ENCODE assay signal across 8 cellular contexts in genomic region chr1:148403085-148403456, GRCh38.
DNase-seq lines count a peak whose midpoint lies in the region; ATAC-seq and TF ChIP-seq lines count a peak whose summit lies in the region.
"Not testable (repeated sequence)": the region's sequence is repeated elsewhere in the genome, so short reads cannot be mapped to it uniquely, and the experiment has no call there.

No MANE protein-coding gene starts in this region.

- not testable (repeated sequence) for ATAC-seq in activated CD8-positive, alpha-beta memory T cell treated with anti-CD3 and anti-CD28 coated beads, Interleukin-2, amount 10 ng/mL, durations not matched to agents 7 days and 5 days; central memory CD8-positive, alpha-beta T cell (replicated peaks; ENCODE audit: extremely low read depth, poor library complexity, severe bottlenecking); heart right ventricle; natural killer cell; stimulated activated memory B cell treated with anti-CD40 and anti-IgM and Interleukin-4, amounts not matched to agents 10 μg/mL and 1 μg/mL and 100 μg/mL, for 72 hours

- H3K4me3 ChIP-seq in BLaER1 (peak overlapping the region; percentile 70), H7 (ENCODE audit: insufficient read depth, low read depth, low read length) (peak overlapping the region; percentile 53; the same call in 1 of the 2 replicates), OCI-LY3 (ENCODE audit: low read length) (peak overlapping the region; percentile 70), heart right ventricle (peak overlapping the region in 8 of 10 donors; percentile 41 to 67 (median 59))

- not testable (repeated sequence) for H2AFZ ChIP-seq in OCI-LY3 (ENCODE audit: low read depth, low read length)

- not testable (repeated sequence) for DNase-seq in H7; activated CD8-positive, alpha-beta memory T cell treated with anti-CD3 and anti-CD28 coated beads, Interleukin-2, amount 10 ng/mL, durations not matched to agents 7 days and 5 days; central memory CD8-positive, alpha-beta T cell (ENCODE audit: low spot score in 2 of 2); heart right ventricle; natural killer cell

- H3K9ac ChIP-seq in BLaER1 = peak overlapping the region; percentile 70; the same call in 1 of the 2 replicates
- H3K9ac ChIP-seq in OCI-LY3 (ENCODE audit: low read length) = peak overlapping the region; percentile 70

- intact Hi-C loops in heart right ventricle (cut with DNase I) = not testable (repeated sequence)
- intact Hi-C loops in natural killer cell (cut with micrococcal nuclease) = loop anchor here (2.0 kb wide), 1 partner anchor 14 kb away; no protein-coding TSS in a partner anchor

- peak overlapping the region; percentile 96 for H3K27ac Mint-ChIP-seq in activated CD8-positive, alpha-beta memory T cell treated with anti-CD3 and anti-CD28 coated beads, Interleukin-2, amount 10 ng/mL, durations not matched to agents 7 days and 5 days
- H3K27ac Mint-ChIP-seq in central memory CD8-positive, alpha-beta T cell (ENCODE audit: low read depth) = peak overlapping the region; percentile 95
- H3K27ac Mint-ChIP-seq in natural killer cell = peak overlapping the region; percentile 99
- peak overlapping the region; percentile 96 for H3K27ac Mint-ChIP-seq in stimulated activated memory B cell treated with anti-CD40 and anti-IgM and Interleukin-4, amounts not matched to agents 10 μg/mL and 1 μg/mL and 100 μg/mL, for 72 hours

- not testable (repeated sequence) for H3K9me3 Mint-ChIP-seq in activated CD8-positive, alpha-beta memory T cell treated with anti-CD3 and anti-CD28 coated beads, Interleukin-2, amount 10 ng/mL, durations not matched to agents 7 days and 5 days (ENCODE audit: low read depth); central memory CD8-positive, alpha-beta T cell; natural killer cell; stimulated activated memory B cell treated with anti-CD40 and anti-IgM and Interleukin-4, amounts not matched to agents 10 μg/mL and 1 μg/mL and 100 μg/mL, for 72 hours

- not testable (repeated sequence) for TF ChIP-seq CTCF in OCI-LY3 (IDR thresholded peaks at IDR 0.05; ENCODE audit: low read depth, low read length); heart right ventricle (IDR thresholded peaks at IDR 0.05); natural killer cell (IDR thresholded peaks at IDR 0.05)

- not testable (repeated sequence) for H3K27me3 ChIP-seq in BLaER1; H7 (ENCODE audit: control insufficient read depth, insufficient read depth, low read length); OCI-LY3 (ENCODE audit: low read depth, low read length); heart right ventricle

- CTCF ChIA-PET in activated CD8-positive, alpha-beta memory T cell treated with anti-CD3 and anti-CD28 coated beads, Interleukin-2, amount 10 ng/mL, durations not matched to agents 7 days and 5 days (lab: Charles Lee) = interaction anchor here (1.4 kb wide), 1 partner anchor 31 kb away, joined by 7 read pairs; no protein-coding TSS in a partner anchor

- H3K27me3 Mint-ChIP-seq in activated CD8-positive, alpha-beta memory T cell treated with anti-CD3 and anti-CD28 coated beads, Interleukin-2, amount 10 ng/mL, durations not matched to agents 7 days and 5 days; central memory CD8-positive, alpha-beta T cell; natural killer cell (ENCODE audit: low read depth in 2 of 2); stimulated activated memory B cell treated with anti-CD40 and anti-IgM and Interleukin-4, amounts not matched to agents 10 μg/mL and 1 μg/mL and 100 μg/mL, for 72 hours: not testable (repeated sequence)

- 46 to 52% methylated on average over 4 of the region's 7 CpGs for WGBS in heart right ventricle, 2 donors

- H3K36me3 ChIP-seq in BLaER1; H7 (replicated peaks; ENCODE audit: control insufficient read depth, insufficient read depth, low read length); OCI-LY3 (replicated peaks; ENCODE audit: low read depth, low read length); heart right ventricle: not testable (repeated sequence)

- peak overlapping the region; percentile 81 for H3K4me2 ChIP-seq in BLaER1
- peak overlapping the region; percentile 53 for H3K4me2 ChIP-seq in OCI-LY3 (ENCODE audit: low read length)

- H3K4me1 Mint-ChIP-seq in activated CD8-positive, alpha-beta memory T cell treated with anti-CD3 and anti-CD28 coated beads, Interleukin-2, amount 10 ng/mL, durations not matched to agents 7 days and 5 days = peaks cover 19% of the 10 kb centered on the region
- peaks cover 27% of the 10 kb centered on the region for H3K4me1 Mint-ChIP-seq in central memory CD8-positive, alpha-beta T cell
- peaks cover 20 to 30% of the 10 kb centered on the region in 2 donors for H3K4me1 Mint-ChIP-seq in natural killer cell
- peaks cover 32% of the 10 kb centered on the region for H3K4me1 Mint-ChIP-seq in stimulated activated memory B cell treated with anti-CD40 and anti-IgM and Interleukin-4, amounts not matched to agents 10 μg/mL and 1 μg/mL and 100 μg/mL, for 72 hours

- not testable (repeated sequence) for H3K9me3 ChIP-seq in BLaER1; OCI-LY3 (ENCODE audit: insufficient read depth, low read length); heart right ventricle

- not testable (repeated sequence) for H3K27ac ChIP-seq in BLaER1, heart right ventricle
- peak overlapping the region; percentile 53 for H3K27ac ChIP-seq in OCI-LY3 (ENCODE audit: low read length)

- not testable (repeated sequence) for H3K4me1 ChIP-seq in BLaER1; OCI-LY3 (ENCODE audit: low read length)
- H3K4me1 ChIP-seq in heart right ventricle = peaks cover 0 to 16% (median 0%) of the 10 kb centered on the region in 9 donors

- peak overlapping the region; percentile 87 for H3K4me3 Mint-ChIP-seq in activated CD8-positive, alpha-beta memory T cell treated with anti-CD3 and anti-CD28 coated beads, Interleukin-2, amount 10 ng/mL, durations not matched to agents 7 days and 5 days
- H3K4me3 Mint-ChIP-seq in central memory CD8-positive, alpha-beta T cell = peak overlapping the region; percentile 86
- H3K4me3 Mint-ChIP-seq in natural killer cell = peak overlapping the region; percentile 100
- peak overlapping the region; percentile 98 for H3K4me3 Mint-ChIP-seq in stimulated activated memory B cell treated with anti-CD40 and anti-IgM and Interleukin-4, amounts not matched to agents 10 μg/mL and 1 μg/mL and 100 μg/mL, for 72 hours

- not testable (repeated sequence) for H4K20me1 ChIP-seq in BLaER1; OCI-LY3 (ENCODE audit: insufficient read depth, low read length)

- not testable (repeated sequence) for H3K36me3 Mint-ChIP-seq in activated CD8-positive, alpha-beta memory T cell treated with anti-CD3 and anti-CD28 coated beads, Interleukin-2, amount 10 ng/mL, durations not matched to agents 7 days and 5 days; natural killer cell; stimulated activated memory B cell treated with anti-CD40 and anti-IgM and Interleukin-4, amounts not matched to agents 10 μg/mL and 1 μg/mL and 100 μg/mL, for 72 hours
- peaks cover 13% of the 10 kb centered on the region for H3K36me3 Mint-ChIP-seq in central memory CD8-positive, alpha-beta T cell (ENCODE audit: insufficient read depth)

- not testable (repeated sequence) for H3K79me2 ChIP-seq in OCI-LY3 (ENCODE audit: low read length)
